In the genomic region with DNA sequence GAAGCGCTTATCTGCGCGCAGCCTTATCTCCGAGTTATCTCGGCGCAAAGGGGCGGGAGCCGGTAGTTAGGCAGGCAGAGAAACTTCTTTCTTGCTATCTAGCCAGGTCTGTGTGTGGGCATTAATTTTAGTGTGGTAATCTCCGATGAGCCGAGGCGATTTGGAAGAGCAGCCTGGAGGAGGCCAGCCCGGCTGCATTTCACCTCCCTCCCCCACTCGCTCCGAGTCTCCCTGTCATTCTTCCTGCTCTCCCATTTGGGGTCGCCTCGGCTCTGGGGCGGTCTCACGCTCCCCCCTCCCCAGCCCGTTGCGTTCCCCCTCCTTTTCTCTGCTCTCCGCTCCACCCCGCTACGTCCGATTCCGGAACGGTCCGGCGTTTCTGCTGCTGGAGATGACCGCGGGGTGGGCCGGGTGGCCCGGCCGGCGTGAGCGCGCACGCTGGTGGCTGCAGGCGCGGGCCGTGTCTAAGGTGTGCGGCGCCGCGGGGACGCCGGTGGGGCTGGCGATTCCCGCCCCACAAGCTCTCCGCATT, we compare ENCODE assay signal across 8 cellular contexts. TPM values are rescaled to one million over a fixed set of nuclear protein-coding genes. Genes with fewer than 3 reads are reported as not detected.
DNase-seq lines count a peak whose midpoint lies in the region; ATAC-seq, FAIRE-seq and TF ChIP-seq lines count a peak whose summit lies in the region.

No MANE protein-coding gene starts in this region.

- TF ChIP-seq RAD21 in GM12878 (IDR thresholded peaks at IDR 0.05; ENCODE audit: insufficient read depth, low read depth, low read length): no peak

- peaks cover 99% of the 10 kb centered on the region for H3K27me3 ChIP-seq in HUES6 (ENCODE audit: control insufficient read depth, insufficient read depth, low read length)
- H3K27me3 ChIP-seq in GM12878 (replicated peaks in 1 of 2; ENCODE audit: control insufficient read depth in 2 of 2, insufficient read depth in 2 of 2, low read length in 1 of 2): peaks cover 13 to 18% of the 10 kb centered on the region in 2 experiments
- H3K27me3 ChIP-seq in keratinocyte (ENCODE audit: control insufficient read depth, extremely low read depth, insufficient read depth, low read length): peaks cover 85% of the 10 kb centered on the region
- peaks cover 6 to 42% (median 32%) of the 10 kb centered on the region in 5 donors for H3K27me3 ChIP-seq in subcutaneous abdominal adipose tissue (ENCODE audit: control insufficient read depth in 5 of 5, insufficient read depth in 4 of 5, low read length in 5 of 5)
- no peaks in the 10 kb centered on the region for H3K27me3 ChIP-seq in Karpas-422 (ENCODE audit: low read length)

- in situ Hi-C loops in GM12878 (cut with MboI): no loop called here

- TF ChIP-seq CTCF in GM12864 (IDR thresholded peaks at IDR 0.05; ENCODE audit: low read depth, low read length, missing control alignments) (no peak), GM12878 (IDR thresholded peaks at IDR 0.05 in 2 of 3, conservative IDR thresholded peaks at IDR 0.05 in 1 of 3; ENCODE audit: control insufficient read depth in 2 of 3, extremely low read depth in 1 of 3, insufficient read depth in 1 of 3, low read depth in 3 of 3, low read length in 3 of 3) (no peak), keratinocyte (optimal IDR thresholded peaks at IDR 0.05 in 1 of 3, IDR thresholded peaks at IDR 0.05 in 1 of 3, conservative IDR thresholded peaks at IDR 0.05 in 1 of 3; ENCODE audit: extremely low read depth in 1 of 3, insufficient read depth in 2 of 3, low read length in 3 of 3) (no peak)

- H4K20me1 ChIP-seq in GM12878 (ENCODE audit: control insufficient read depth, insufficient read depth) (no peaks in the 10 kb centered on the region), keratinocyte (ENCODE audit: control insufficient read depth, extremely low read depth, insufficient read depth, low read length) (no peaks in the 10 kb centered on the region), Karpas-422 (ENCODE audit: insufficient read depth, low read depth, low read length) (no peaks in the 10 kb centered on the region)

- H3K4me1 ChIP-seq in HUES6 (ENCODE audit: control insufficient read depth, insufficient read depth, low read length) (peaks cover 16% of the 10 kb centered on the region; the same call in 1 of the 2 replicates), GM12878 (ENCODE audit: control insufficient read depth, insufficient read depth, low read length) (no peaks in the 10 kb centered on the region), keratinocyte (ENCODE audit: control insufficient read depth, extremely low read depth, insufficient read depth, low read length) (peaks cover 5% of the 10 kb centered on the region), subcutaneous abdominal adipose tissue (ENCODE audit: control insufficient read depth in 5 of 5, insufficient read depth in 5 of 5, low read length in 5 of 5) (peaks cover 0 to 74% (median 51%) of the 10 kb centered on the region in 5 donors), Karpas-422 (ENCODE audit: low read length) (no peaks in the 10 kb centered on the region)

- H3K27ac ChIP-seq in HUES6 (ENCODE audit: low read depth, low read length): peak overlapping the region; percentile 4; the same call in 1 of the 2 replicates
- H3K27ac ChIP-seq in GM12878 (ENCODE audit: control insufficient read depth, insufficient read depth): no peak overlapping the region
- no peak overlapping the region for H3K27ac ChIP-seq in keratinocyte (ENCODE audit: control insufficient read depth, insufficient read depth, low read length)
- peak overlapping the region; percentile 65 for H3K27ac ChIP-seq in subcutaneous abdominal adipose tissue (ENCODE audit: low read depth, low read length)
- H3K27ac ChIP-seq in Karpas-422 (ENCODE audit: low read length): no peak overlapping the region

- DNase-seq in GM12864 (ENCODE audit: low read depth) (no peak), GM12878 (ENCODE audit: low read depth, low spot score) (no peak), keratinocyte (ENCODE audit: low read depth, low spot score) (no peak), NCI-H1436 treated with DMSO at 0.1 percent for 48 hours (lab: John Stamatoyannopoulos, UW) (no peak), Karpas-422 (no peak)

- FAIRE-seq in GM12878 (lab: Jason Lieb, UNC) (no peak), keratinocyte (lab: Jason Lieb, UNC) (no peak)

- POLR2A ChIA-PET in GM12878 (lab: Charles Lee): no interaction called here

- H3K9ac ChIP-seq in HUES6 (ENCODE audit: low read length) (peak overlapping the region; percentile 81), GM12878 (ENCODE audit: control insufficient read depth, insufficient read depth, low read length) (no peak overlapping the region), keratinocyte (ENCODE audit: control insufficient read depth, extremely low read depth, insufficient read depth, low read length) (peak overlapping the region; percentile 59), subcutaneous abdominal adipose tissue (ENCODE audit: low read length in 5 of 5) (peak overlapping the region; percentile 26 to 92 (median 72)), Karpas-422 (ENCODE audit: low read length) (no peak overlapping the region)

- intact Hi-C loops in GM12878 (cut with micrococcal nuclease; ENCODE audit: unreplicated experiment): no loop called here

- H3K79me2 ChIP-seq in GM12878 (ENCODE audit: control insufficient read depth, insufficient read depth, low read length) (no peaks in the 10 kb centered on the region), keratinocyte (ENCODE audit: control insufficient read depth, insufficient read depth, low read length) (no peaks in the 10 kb centered on the region), Karpas-422 (ENCODE audit: low read length) (no peaks in the 10 kb centered on the region)

- 5% methylated on average over 27 of the region's 49 CpGs for WGBS in GM12878 (ENCODE audit: insufficient coverage, insufficient replicate concordance, low lambda C conversion rate, missing lambda C conversion rate)

- no TSS peak for BruUV-seq in GM12878 (replicated peaks; lab: Mats Ljungman, UMichigan)

- SMC1A ChIA-PET in GM12878 (lab: Charles Lee; ENCODE audit: uncharacterized antibody, unreplicated experiment): no interaction called here

- dilution Hi-C loops in keratinocyte (cut with MboI; ENCODE audit: extremely low pct_ligation_motif_present, low sequenced_read_pairs): no loop called here

- CTCF ChIA-PET in GM12878 (lab: Yijun Ruan, JAX): no interaction called here

- RAD21 ChIA-PET in GM12878 (lab: Charles Lee; ENCODE audit: unreplicated experiment): no interaction called here

- no peaks in the 10 kb centered on the region for H3K9me3 ChIP-seq in HUES6 (ENCODE audit: control insufficient read depth, insufficient read depth, low read depth, low read length)
- H3K9me3 ChIP-seq in GM12878 (replicated peaks; ENCODE audit: control insufficient read depth, insufficient read depth, low read length): no peaks in the 10 kb centered on the region; the same call in 2 of the 3 replicates
- H3K9me3 ChIP-seq in keratinocyte (ENCODE audit: control insufficient read depth, low read depth, low read length): peaks cover 2% of the 10 kb centered on the region
- no peaks in the 10 kb centered on the region for H3K9me3 ChIP-seq in subcutaneous abdominal adipose tissue (ENCODE audit: control insufficient read depth in 5 of 5, low read length in 5 of 5)
- H3K9me3 ChIP-seq in Karpas-422 (ENCODE audit: low read length): no peaks in the 10 kb centered on the region

- H2AFZ ChIP-seq in GM12878 (ENCODE audit: control insufficient read depth, low read depth, low read length): no peak overlapping the region
- H2AFZ ChIP-seq in keratinocyte (ENCODE audit: control insufficient read depth, low read length): peak overlapping the region; percentile 83
- H2AFZ ChIP-seq in Karpas-422 (ENCODE audit: low read length): no peak overlapping the region

- peak overlapping the region; percentile 62; the same call in 1 of the 2 replicates for H3K4me2 ChIP-seq in GM12878 (ENCODE audit: control insufficient read depth, insufficient read depth)
- peak overlapping the region; percentile 83 for H3K4me2 ChIP-seq in keratinocyte (ENCODE audit: control insufficient read depth, extremely low read depth, insufficient read depth, low read depth, low read length)
- no peak overlapping the region for H3K4me2 ChIP-seq in Karpas-422 (ENCODE audit: low read depth, low read length, poor library complexity, severe bottlenecking)

- ATAC-seq in GM12878 (peak; percentile 20; the same call in 2 of the 3 replicates), GM18520 (IDR thresholded peaks at IDR 0.05; ENCODE audit: unreplicated experiment) (no peak)

- H3K4me3 ChIP-seq in GM12864 (ENCODE audit: low read depth, low read length) (peak overlapping the region; percentile 43), HUES6 (ENCODE audit: low read depth, low read length) (peak overlapping the region; percentile 69), GM12878 (peak overlapping the region; percentile 50; the same call in 1 of the 2 replicates), keratinocyte (ENCODE audit: control insufficient read depth in 2 of 3, extremely low read depth in 1 of 3, insufficient read depth in 2 of 3, low read depth in 1 of 3, low read length in 3 of 3) (peak overlapping the region; percentile 54 to 75 (median 70)), subcutaneous abdominal adipose tissue (ENCODE audit: low read depth in 1 of 5, low read length in 5 of 5) (peak overlapping the region; percentile 74 to 96 (median 86)), Karpas-422 (ENCODE audit: low read length) (no peak overlapping the region)

- TF ChIP-seq EP300 in GM12878 (IDR thresholded peaks at IDR 0.05; ENCODE audit: borderline replicate concordance in 1 of 2, control insufficient read depth in 1 of 2, low read depth in 2 of 2, low read length in 2 of 2): no peak

- peaks cover 13% of the 10 kb centered on the region; the same call in 1 of the 2 replicates for H3K36me3 ChIP-seq in HUES6 (ENCODE audit: control insufficient read depth, insufficient read depth, low read length)
- no peaks in the 10 kb centered on the region for H3K36me3 ChIP-seq in GM12878 (ENCODE audit: control insufficient read depth in 2 of 2, insufficient read depth in 2 of 2, low read length in 1 of 2)
- H3K36me3 ChIP-seq in keratinocyte (ENCODE audit: control insufficient read depth in 2 of 2, extremely low read depth in 1 of 2, insufficient read depth in 2 of 2, low read length in 2 of 2): no peaks in the 10 kb centered on the region
- no peaks in the 10 kb centered on the region for H3K36me3 ChIP-seq in subcutaneous abdominal adipose tissue (ENCODE audit: control insufficient read depth in 5 of 5, insufficient read depth in 5 of 5, low read length in 5 of 5)
- H3K36me3 ChIP-seq in Karpas-422 (ENCODE audit: insufficient read depth, low read length): no peaks in the 10 kb centered on the region

- no peak for TF ChIP-seq POLR2A in GM12878 (IDR thresholded peaks at IDR 0.05; ENCODE audit: low read depth, low read length)

- no peaks in the 10 kb centered on the region for H3K9me1 ChIP-seq in keratinocyte (ENCODE audit: control insufficient read depth, extremely low read depth, insufficient read depth, low read length)

- no peaks in the 10 kb centered on the region for H3K9me2 ChIP-seq in Karpas-422 (replicated peaks; ENCODE audit: insufficient read depth, low read length)

RNA-seq across cellular contexts. Expression of gene GATA6, which starts 0.6 kb away (rescaled TPM):
- not detected in 2 replicates for total RNA-seq in GM12878 (2013; cell fraction: nucleolus; rRNA removed)
- total RNA-seq in GM12878 (2014; rRNA removed) (not detected in 2 replicates), GM12878 (2014; rRNA removed; fragmentation: Illumina TruSeq; extraction: Trizol) (not detected in 2 replicates), GM12878 (2021) (0.05 TPM in 2 replicates)
- not detected for polyA plus RNA-seq in GM12878 (2011; ENCODE audit: low read depth)
- polyA plus RNA-seq in GM12878 (2011; rRNA removed) (not detected in 2 replicates), GM12878 (2014; fragmentation: Illumina TruSeq; extraction: Trizol) (not detected in 2 replicates), GM12878 (2014; fragmentation: Nextera tagmentation; extraction: Ambion mirVana) (not detected), GM12878 (2014; rRNA removed) (not detected in 2 replicates), GM12878 (2016; fragmentation: Nextera tagmentation; extraction: Ambion mirVana) (under 1 TPM in 1 of 2 experiments, not detected in 1; 0.04 TPM), keratinocyte (0.28 to 0.37 TPM (median 0.33 TPM) in 3 replicates)
- polyA plus RNA-seq in GM12878 (2011; cell fraction: cytosol; rRNA removed): not detected in 2 replicates
- not detected in 2 replicates for polyA plus RNA-seq in GM12878 (2011; cell fraction: nucleus; rRNA removed)
- polyA plus RNA-seq in GM12878 (2012): 0.03 TPM in 1 of 2 replicates, not detected in the other
- not detected in 2 replicates for polyA minus RNA-seq in GM12878 (2011; rRNA and poly(A)+ RNA removed)
- not detected in 2 replicates for polyA minus RNA-seq in GM12878 (2011; cell fraction: cytosol; rRNA and poly(A)+ RNA removed)
- polyA minus RNA-seq in GM12878 (2011; cell fraction: nucleus; rRNA and poly(A)+ RNA removed): not detected in 2 replicates
- polyA plus RNA-seq in keratinocyte (2011; ENCODE audit: low read depth): 0.17 TPM
- 0.35 and 0.39 TPM in 2 replicates for polyA plus RNA-seq in keratinocyte (2011; cell fraction: cytosol; rRNA removed)
- 0.88 and 0.89 TPM in 2 replicates for polyA plus RNA-seq in keratinocyte (2011; cell fraction: nucleus; rRNA removed)
- 0.47 and 0.68 TPM in 2 replicates for polyA plus RNA-seq in keratinocyte (2012; ENCODE audit: low replicate concordance)
- polyA minus RNA-seq in keratinocyte: 0.13 to 0.58 TPM (median 0.16 TPM) in 3 replicates
- 0.96 TPM for polyA minus RNA-seq in keratinocyte (2011; cell fraction: cytosol; rRNA and poly(A)+ RNA removed)
- polyA minus RNA-seq in keratinocyte (2011; cell fraction: nucleus; rRNA and poly(A)+ RNA removed): 1.1 and 1.3 TPM in 2 replicates
- not detected in 2 replicates for total RNA-seq in Karpas-422 (2014; rRNA removed; shearing (Covaris generic); ENCODE audit: low replicate concordance)

Comparison
In these comparisons a context has a peak if more than half of its experiments do, and no peak if none do; other contexts are left out.
1. H3K27ac ChIP-seq: peak in HUES6 (single experiment) and subcutaneous abdominal adipose tissue (single experiment); none in GM12878 (single experiment), keratinocyte (single experiment) and Karpas-422 (single experiment).
2. H3K9ac ChIP-seq: peak in HUES6 (single experiment), keratinocyte (single experiment) and subcutaneous abdominal adipose tissue (5 of 5); none in GM12878 (single experiment) and Karpas-422 (single experiment).